ENCODE assay signal across 8 cellular contexts in genomic region chr11:70203749-70204465, GRCh38. TPM values are rescaled to one million over a fixed set of nuclear protein-coding genes. Genes with fewer than 3 reads are reported as not detected.
A peak's percentile ranks its signal among the peaks of the same experiment; 100 is the strongest.
DNase-seq lines count a peak whose midpoint lies in the region; ATAC-seq and TF ChIP-seq lines count a peak whose summit lies in the region.

No MANE protein-coding gene starts in this region.

- no peak for ATAC-seq in WTC11

- peak overlapping the region; percentile 88 for H3K4me3 Mint-ChIP-seq in WTC11

- POLR2A ChIA-PET in WTC11 (lab: Charles Lee) = interaction anchor here (0.6 to 1.5 kb wide), 3 partner anchors 9 to 154 kb away, joined by 3 to 5 read pairs (median 4); no protein-coding TSS in a partner anchor

- DNase-seq in GDM1 (lab: John Stamatoyannopoulos, UW) (peak; percentile 42), GOT3 (lab: John Stamatoyannopoulos, UW) (peak; percentile 30), M059J (ENCODE audit: low read depth) (peak; percentile 93), WTC11 (ENCODE audit: low spot score) (no peak), NCI-H2171 (lab: John Stamatoyannopoulos, UW) (no peak)
- DNase-seq in central memory CD4-positive, alpha-beta T cell = peak; percentile 88
- peak; percentile 86 to 95 (median 92) for DNase-seq in stimulated activated CD4-positive, alpha-beta T cell treated with anti-CD3 and anti-CD28 coated beads, Interleukin-1b, Interleukin-23, amount 100 ng/mL, for 24 hours (ENCODE audit: low read depth in 4 of 4, low spot score in 1 of 4)

- peak overlapping the region; percentile 92 for H3K27ac Mint-ChIP-seq in WTC11

- H3K27me3 Mint-ChIP-seq in WTC11 (ENCODE audit: low read depth) = 0 out of 2 replicates have a peak, but pooled peaks cover 2% of the 10 kb centered on the region

- peaks cover 38% of the 10 kb centered on the region for H3K36me3 Mint-ChIP-seq in WTC11

- H3K9me3 Mint-ChIP-seq in WTC11 = peaks cover 8% of the 10 kb centered on the region; the same call in 1 of the 2 replicates

- CTCF ChIA-PET in WTC11 (lab: Charles Lee) = interaction anchor here (1.0 to 2.3 kb wide), 6 partner anchors 22 to 291 kb away, joined by 3 to 10 read pairs (median 4); no protein-coding TSS in a partner anchor

- no peak for TF ChIP-seq CTCF in WTC11 (IDR thresholded peaks at IDR 0.05)

- no peaks in the 10 kb centered on the region for H3K27me3 ChIP-seq in layer of hippocampus (ENCODE audit: control insufficient read depth, insufficient read depth, low read length)

- H3K27ac ChIP-seq in layer of hippocampus (ENCODE audit: low read depth, low read length) = peak overlapping the region; percentile 75

- peaks cover 63% of the 10 kb centered on the region for H3K4me1 Mint-ChIP-seq in WTC11

TF ChIP-seq in WTC11, 78 proteins besides CTCF, POLR2A, EP300 and RAD21:
- 0 out of 2 replicates have a peak, but pooled peaks have one; percentile 15 for TF ChIP-seq HMGXB4 (CRISPR knock-in tag; IDR thresholded peaks at IDR 0.05)
- TF ChIP-seq MLX (CRISPR knock-in tag; IDR thresholded peaks at IDR 0.05) = peak; percentile 4; the same call in 1 of the 2 replicates
- no peak for TF ChIP-seq ZNF425 (CRISPR knock-in tag; conservative IDR thresholded peaks at IDR 0.05)
- TF ChIP-seq FOXP4 (CRISPR knock-in tag; IDR thresholded peaks at IDR 0.05) = peak; percentile 8; the same call in 1 of the 2 replicates

RNA-seq across cellular contexts. Expression of gene FADD, which starts 0.8 kb away (rescaled TPM):
- total RNA-seq in M059J (2014; rRNA removed; shearing (Covaris generic)) = 35.3 and 51.6 TPM in 2 replicates
- 49.0 to 58.6 TPM (median 53.9 TPM) in 3 replicates for total RNA-seq in WTC11 (2021)

Comparison
In these comparisons a context has a peak if more than half of its experiments do, and no peak if none do; other contexts are left out.
1. DNase-seq: peak in GDM1 (single experiment), GOT3 (single experiment), M059J (single experiment), central memory CD4-positive, alpha-beta T cell (single experiment) and stimulated activated CD4-positive, alpha-beta T cell treated with anti-CD3 and anti-CD28 coated beads, Interleukin-1b, Interleukin-23, amount 100 ng/mL, for 24 hours (4 of 4); none in WTC11 (single experiment) and NCI-H2171 (single experiment).